In genomic region chr15:57235186-57235585, GRCh38 we compare ENCODE assay signal across 13 cellular contexts.
"Had no signal": no experiment of that assay in that cellular context is flagged by ENCODE, and none has a peak within 500 bp of the region (broad histone marks: within the 10 kb centered on the region; RNA-seq: fewer than 3 reads in every experiment).

No MANE protein-coding gene starts in this region.

- H3K27ac Mint-ChIP-seq: activated T-helper 17 cell treated with anti-CD3 and anti-CD28 coated beads, Interleukin-2, amount 50 U/mL, for 72 hours; stimulated activated memory B cell treated with anti-CD40 and anti-IgM and Interleukin-4, amounts not matched to agents 10 μg/mL and 1 μg/mL and 100 μg/mL, for 72 hours; T-helper 1 cell treated with Interleukin-12 subunit alpha and Interleukin-12 subunit beta and Interleukin-4 antibody, amounts not matched to agents 30 μg/mL and 1 μg/mL, for 36 hours had no signal

- H3K9me3 Mint-ChIP-seq: activated T-helper 17 cell treated with anti-CD3 and anti-CD28 coated beads, Interleukin-2, amount 50 U/mL, for 72 hours; stimulated activated memory B cell treated with anti-CD40 and anti-IgM and Interleukin-4, amounts not matched to agents 10 μg/mL and 1 μg/mL and 100 μg/mL, for 72 hours; T-helper 1 cell treated with Interleukin-12 subunit alpha and Interleukin-12 subunit beta and Interleukin-4 antibody, amounts not matched to agents 30 μg/mL and 1 μg/mL, for 36 hours had no signal

- DNase-seq: activated CD4-positive, alpha-beta T cell treated with anti-CD3 and anti-CD28 coated beads, Interleukin-2, amount 50 U/mL, for 48 hours; activated naive CD4-positive, alpha-beta T cell treated with Interleukin-2 at 50 U/mL for 16 hours; anterior cingulate cortex; cerebellar nuclear complex; hypothalamus; posterior cingulate gyrus; stimulated activated CD4-positive, alpha-beta T cell treated with anti-CD3 and anti-CD28 coated beads, Interleukin-2, amount 100 ng/mL, for 48 hours; WERI-Rb-1 had no signal

- ATAC-seq: activated T-helper 17 cell treated with anti-CD3 and anti-CD28 coated beads, Interleukin-2, amount 50 U/mL, for 72 hours; stimulated activated memory B cell treated with anti-CD40 and anti-IgM and Interleukin-4, amounts not matched to agents 10 μg/mL and 1 μg/mL and 100 μg/mL, for 72 hours had no signal

- H3K9me3 ChIP-seq: breast epithelium had no signal

- H3K4me1 Mint-ChIP-seq: activated T-helper 17 cell treated with anti-CD3 and anti-CD28 coated beads, Interleukin-2, amount 50 U/mL, for 72 hours had no signal

- H3K4me3 ChIP-seq: breast epithelium had no signal

- H3K27me3 ChIP-seq: breast epithelium had no signal

- H3K4me1 ChIP-seq: breast epithelium had no signal

- H3K27ac ChIP-seq: breast epithelium, WERI-Rb-1 had no signal

- H3K27me3 Mint-ChIP-seq: activated T-helper 17 cell treated with anti-CD3 and anti-CD28 coated beads, Interleukin-2, amount 50 U/mL, for 72 hours; stimulated activated memory B cell treated with anti-CD40 and anti-IgM and Interleukin-4, amounts not matched to agents 10 μg/mL and 1 μg/mL and 100 μg/mL, for 72 hours had no signal

- H3K4me3 Mint-ChIP-seq: activated T-helper 17 cell treated with anti-CD3 and anti-CD28 coated beads, Interleukin-2, amount 50 U/mL, for 72 hours; mesothelial cell of epicardium; stimulated activated memory B cell treated with anti-CD40 and anti-IgM and Interleukin-4, amounts not matched to agents 10 μg/mL and 1 μg/mL and 100 μg/mL, for 72 hours; T-helper 1 cell treated with Interleukin-12 subunit alpha and Interleukin-12 subunit beta and Interleukin-4 antibody, amounts not matched to agents 30 μg/mL and 1 μg/mL, for 36 hours had no signal
